Comparison of ENCODE assay signal across 10 cellular contexts in genomic region chr10:3825244-3825643, GRCh38. TPM values are rescaled to one million over a fixed set of nuclear protein-coding genes. Genes with fewer than 3 reads are reported as not detected.
DNase-seq lines count a peak whose midpoint lies in the region; ATAC-seq, FAIRE-seq and TF ChIP-seq lines count a peak whose summit lies in the region.
"Had no signal": no experiment of that assay in that cellular context is flagged by ENCODE, and none has a peak within 500 bp of the region (broad histone marks: within the 10 kb centered on the region; RNA-seq: fewer than 3 reads in every experiment).

No MANE protein-coding gene starts in this region.

- intact Hi-C loops in kidney (cut with DNase I) = no loop called here

- H3K36me3 ChIP-seq in trophoblast cell (ENCODE audit: control insufficient read depth in 1 of 2, insufficient read depth in 2 of 2, low read length in 2 of 2) (no peaks in the 10 kb centered on the region), kidney (ENCODE audit: control insufficient read depth in 1 of 2, insufficient read depth in 2 of 2, low read length in 2 of 2) (no peaks in the 10 kb centered on the region)
- H3K36me3 ChIP-seq: uterus had no signal

- no peak overlapping the region for H2AK5ac ChIP-seq in trophoblast cell (ENCODE audit: low read length)

- no peak overlapping the region for H3K4me2 ChIP-seq in trophoblast cell (ENCODE audit: low read length)

- H3K9ac ChIP-seq in trophoblast cell (ENCODE audit: low read length) = no peak overlapping the region
- H3K9ac ChIP-seq in kidney (ENCODE audit: low read length in 2 of 2) = no peak overlapping the region

- no peak overlapping the region for H3K23ac ChIP-seq in trophoblast cell (ENCODE audit: low read length)

- no peak for ATAC-seq in HG02798 (IDR thresholded peaks at IDR 0.05; ENCODE audit: poor library complexity, unreplicated experiment)

- H2BK12ac ChIP-seq in trophoblast cell (ENCODE audit: low read length) = no peak overlapping the region

- no peak overlapping the region for H2BK120ac ChIP-seq in trophoblast cell (ENCODE audit: insufficient read depth, low read length, poor library complexity)

- H3K4me1 ChIP-seq in trophoblast cell (ENCODE audit: control insufficient read depth in 1 of 2, insufficient read depth in 2 of 2, low read length in 2 of 2) (peaks cover 33 to 41% of the 10 kb centered on the region in 2 experiments), kidney (ENCODE audit: control insufficient read depth in 1 of 2, insufficient read depth in 1 of 2, low read depth in 1 of 2, low read length in 2 of 2) (peaks cover 0 to 12% of the 10 kb centered on the region in 2 donors)
- H3K4me1 ChIP-seq: uterus had no signal

- peaks cover 52% of the 10 kb centered on the region for H3K79me1 ChIP-seq in trophoblast cell (ENCODE audit: low read length)

- DNase-seq in GM04504 (ENCODE audit: low read depth) (peak; percentile 69), RPMI7951 (ENCODE audit: low read depth) (peak; percentile 95), fibroblast of pulmonary artery (ENCODE audit: low read depth) (peak; percentile 88), trophoblast cell (peak; percentile 97 to 98), NCI-H1092 treated with DMSO at 0.1 percent for 48 hours (lab: John Stamatoyannopoulos, UW) (no peak), kidney (no peak)
- no peak for DNase-seq in stimulated activated CD4-positive, alpha-beta T cell treated with anti-CD3 and anti-CD28 coated beads, Interleukin-4, amount 100 ng/mL, for 24 hours
- DNase-seq: MM.1S, uterus had no signal

- peaks cover 4% of the 10 kb centered on the region for H3K9me3 ChIP-seq in trophoblast cell (ENCODE audit: insufficient read depth, low read depth, low read length)
- no peaks in the 10 kb centered on the region for H3K9me3 ChIP-seq in kidney (ENCODE audit: control insufficient read depth in 1 of 2, low read length in 2 of 2)
- H3K9me3 ChIP-seq: uterus had no signal

- no peak overlapping the region for H3K4ac ChIP-seq in trophoblast cell (ENCODE audit: low read depth, low read length)

- H3K18ac ChIP-seq in trophoblast cell (ENCODE audit: low read length) = no peak overlapping the region

- peak overlapping the region; percentile 96 for H4K91ac ChIP-seq in trophoblast cell (ENCODE audit: low read depth, low read length)

- no peak for FAIRE-seq in kidney (lab: Jason Lieb, UNC)

- H2AFZ ChIP-seq in trophoblast cell (ENCODE audit: insufficient read depth, low read length, poor library complexity) = no peak overlapping the region

- no peak overlapping the region for H3K14ac ChIP-seq in trophoblast cell (ENCODE audit: low read length)

- WGBS in trophoblast cell (ENCODE audit: extremely low coverage, insufficient coverage, insufficient read length) = no CpG with 5 or more reads among the region's 6 CpGs

- H3K27ac ChIP-seq in trophoblast cell (ENCODE audit: low read depth, low read length) (peak overlapping the region; percentile 83), kidney (ENCODE audit: low read depth in 2 of 2, low read length in 2 of 2) (peak overlapping the region in 1 of 2 donors; percentile 57)

- no peak overlapping the region for H4K12ac ChIP-seq in trophoblast cell (ENCODE audit: low read depth, low read length)

- no peaks in the 10 kb centered on the region for H3K27me3 ChIP-seq in trophoblast cell (ENCODE audit: insufficient read depth, low read length)
- H3K27me3 ChIP-seq: uterus had no signal

- TF ChIP-seq CTCF in fibroblast of pulmonary artery (IDR thresholded peaks at IDR 0.05; ENCODE audit: low read length, missing control alignments) = no peak
- no peak for TF ChIP-seq CTCF in kidney (IDR thresholded peaks at IDR 0.05; ENCODE audit: borderline replicate concordance, extremely low read depth, insufficient read depth)

- H4K8ac ChIP-seq in trophoblast cell (ENCODE audit: low read depth, low read length) = no peak overlapping the region

- H3K79me2 ChIP-seq in trophoblast cell (ENCODE audit: control insufficient read depth, insufficient read depth, low read length, poor library complexity) = peaks cover 7% of the 10 kb centered on the region

- peak overlapping the region; percentile 93 for H2BK5ac ChIP-seq in trophoblast cell (ENCODE audit: low read depth, low read length, poor library complexity)

- H3K4me3 ChIP-seq in fibroblast of pulmonary artery (replicated peaks; ENCODE audit: low read depth, low read length) (no peak overlapping the region), trophoblast cell (ENCODE audit: low read depth, low read length) (no peak overlapping the region), kidney (ENCODE audit: low read length in 2 of 2) (no peak overlapping the region)
- H3K4me3 ChIP-seq: uterus had no signal

RNA-seq across cellular contexts. Expression of gene KLF6, which starts 40.2 kb away (rescaled TPM):
- total RNA-seq in RPMI7951 (2014; rRNA removed; shearing (Covaris generic)) = 20.3 and 23.3 TPM in 2 replicates
- polyA plus RNA-seq in trophoblast cell (2013) = 113 TPM in 2 replicates
- 230 TPM for total RNA-seq in kidney
- 27.8 TPM for polyA plus RNA-seq in kidney (ENCODE audit: insufficient read depth, low read depth, low replicate concordance)

Comparison
In these comparisons a context has a peak if more than half of its experiments do, and no peak if none do; other contexts are left out.
1. DNase-seq: peak in GM04504 (single experiment), RPMI7951 (single experiment), fibroblast of pulmonary artery (single experiment) and trophoblast cell (2 of 2); none in stimulated activated CD4-positive, alpha-beta T cell treated with anti-CD3 and anti-CD28 coated beads, Interleukin-4, amount 100 ng/mL, for 24 hours (single experiment), NCI-H1092 treated with DMSO at 0.1 percent for 48 hours (single experiment) and kidney (single experiment).